In genomic region chr6:139369568-139370046, GRCh38 we compare ENCODE assay signal across 8 cellular contexts. TPM values are rescaled to one million over a fixed set of nuclear protein-coding genes. Genes with fewer than 3 reads are reported as not detected.
A peak's percentile ranks its signal among the peaks of the same experiment; 100 is the strongest.
DNase-seq lines count a peak whose midpoint lies in the region; ATAC-seq and TF ChIP-seq lines count a peak whose summit lies in the region.

No MANE protein-coding gene starts in this region.

- no peaks in the 10 kb centered on the region for H3K9me3 ChIP-seq in duodenal mucosa (ENCODE audit: control insufficient read depth in 1 of 2, low read length in 2 of 2)

- H3K9ac ChIP-seq in KMS-11 (peak overlapping the region; percentile 100; the same call in 1 of the 2 replicates), duodenal mucosa (ENCODE audit: low read depth in 1 of 2, low read length in 2 of 2) (peak overlapping the region in 1 of 2 donors; percentile 1)

- peaks cover 37% of the 10 kb centered on the region for H3K79me2 ChIP-seq in KMS-11 (ENCODE audit: insufficient read depth, low read depth)

- TF ChIP-seq CTCF in KMS-11 (conservative IDR thresholded peaks at IDR 0.05; ENCODE audit: low read depth, low read length): peak; percentile 85

- ATAC-seq in activated CD4-positive, CD25-positive, alpha-beta regulatory T cell treated with anti-CD3 and anti-CD28 coated beads, Interleukin-2, amount 50 U/mL, for 24 hours: no peak

- H3K4me1 ChIP-seq in KMS-11 (ENCODE audit: low read depth, poor library complexity, severe bottlenecking) (peaks cover 42% of the 10 kb centered on the region), duodenal mucosa (ENCODE audit: control insufficient read depth in 1 of 2, insufficient read depth in 2 of 2, low read length in 2 of 2) (peaks cover 26 to 29% of the 10 kb centered on the region in 2 donors)

- H3K4me3 ChIP-seq in KMS-11 (IDR thresholded peaks at IDR 0.05; ENCODE audit: insufficient read depth, low read depth, low read length) (no peak overlapping the region), duodenal mucosa (ENCODE audit: low read depth in 1 of 2, low read length in 2 of 2) (peak overlapping the region; percentile 53)

- H3K4me2 ChIP-seq in KMS-11: peak overlapping the region; percentile 72

- H3K36me3 ChIP-seq in KMS-11 (ENCODE audit: insufficient read depth): no peaks in the 10 kb centered on the region
- peaks cover 0 to 6% of the 10 kb centered on the region in 2 donors for H3K36me3 ChIP-seq in duodenal mucosa (ENCODE audit: control insufficient read depth in 1 of 2, insufficient read depth in 2 of 2, low read length in 2 of 2)

- H3K27ac ChIP-seq in KMS-11: peak overlapping the region; percentile 74
- H3K27ac ChIP-seq in duodenal mucosa (ENCODE audit: low read depth, low read length): peak overlapping the region; percentile 17

- H2AFZ ChIP-seq in KMS-11 (ENCODE audit: low read depth): peak overlapping the region; percentile 30; the same call in 1 of the 2 replicates

- H3K27me3 ChIP-seq in KMS-11 (ENCODE audit: insufficient read depth, low read depth): no peaks in the 10 kb centered on the region
- H3K27me3 ChIP-seq in duodenal mucosa (ENCODE audit: control insufficient read depth in 1 of 2, insufficient read depth in 2 of 2, low read length in 2 of 2): no peaks in the 10 kb centered on the region

- peaks cover 7% of the 10 kb centered on the region for H4K20me1 ChIP-seq in KMS-11 (ENCODE audit: insufficient read depth)

- peak; percentile 54 for DNase-seq in DMS79 treated with DMSO at 0.1 percent for 48 hours (lab: John Stamatoyannopoulos, UW)
- DNase-seq in DMS79 (lab: John Stamatoyannopoulos, UW): no peak
- DNase-seq in SIG-M5 (lab: John Stamatoyannopoulos, UW): peak; percentile 59
- DNase-seq in myocyte (ENCODE audit: low read depth): peak; percentile 76
- no peak for DNase-seq in 8988T

RNA-seq across cellular contexts. Expression of gene CITED2, which starts 4.8 kb away (rescaled TPM):
- 201 and 218 TPM in 2 replicates for total RNA-seq in myocyte
- polyA plus RNA-seq in myocyte (2012): 129 TPM

Comparison
In these comparisons a context has a peak if more than half of its experiments do, and no peak if none do; other contexts are left out.
1. DNase-seq: peak in DMS79 treated with DMSO at 0.1 percent for 48 hours (single experiment), SIG-M5 (single experiment) and myocyte (single experiment); none in DMS79 (single experiment) and 8988T (single experiment).